ENCODE assay signal across 8 cellular contexts in the genomic region with DNA sequence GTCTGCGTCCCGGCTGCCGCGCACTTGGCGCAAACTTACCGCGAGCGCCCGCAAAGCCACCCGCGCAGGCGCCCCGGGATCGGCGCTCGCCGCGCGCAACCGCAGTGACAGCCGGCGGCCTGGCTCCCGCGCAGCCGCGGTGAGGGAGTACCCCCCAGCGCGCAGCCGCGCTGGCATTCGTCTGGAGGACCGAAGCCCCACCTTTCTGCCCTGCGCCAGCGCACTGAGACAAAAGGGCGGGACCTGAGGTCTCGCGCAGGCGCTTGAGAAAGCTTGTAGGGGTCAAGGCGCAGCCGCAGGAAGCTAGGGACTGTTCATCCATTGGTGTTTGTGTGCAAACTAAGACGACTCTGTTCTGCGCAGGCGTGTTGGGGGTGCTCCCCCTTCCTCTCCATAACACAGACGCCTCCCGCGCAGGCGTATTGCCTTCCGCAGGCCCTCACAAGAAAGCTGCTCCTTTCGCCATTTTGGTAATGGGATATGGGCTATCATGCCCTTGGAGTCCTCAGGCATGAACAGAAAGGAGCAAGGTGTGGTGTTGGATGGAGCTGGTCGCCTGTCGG. TPM values are rescaled to one million over a fixed set of nuclear protein-coding genes. Genes with fewer than 3 reads are reported as not detected.
A peak's percentile ranks its signal among the peaks of the same experiment; 100 is the strongest.
DNase-seq lines count a peak whose midpoint lies in the region; ATAC-seq, FAIRE-seq and TF ChIP-seq lines count a peak whose summit lies in the region.

Gene PHF12, minus strand, starts transcription at position 91 of the 563 bp plus-strand sequence. CDS start 558 bp downstream, outside the sequence.

- H3K79me2 ChIP-seq in ACC112 (ENCODE audit: control insufficient read depth, insufficient read depth, low read length, unreplicated experiment) (peaks cover 43% of the 10 kb centered on the region), smooth muscle cell (ENCODE audit: low read depth) (peaks cover 41% of the 10 kb centered on the region)

- peaks cover 24% of the 10 kb centered on the region for H3F3A ChIP-seq in smooth muscle cell (ENCODE audit: low read depth)

- under 1% methylated on average over 35 of the region's 51 CpGs for WGBS in smooth muscle cell (ENCODE audit: low lambda C conversion rate)

- H3K4me2 ChIP-seq in smooth muscle cell: peak within 1 kb of the TSS; percentile 98

- H3K9me3 ChIP-seq in smooth muscle cell (replicated peaks; ENCODE audit: low read depth): no peaks in the 10 kb centered on the region

- H3K4me3 ChIP-seq in ACC112 (ENCODE audit: low read depth, low read length) (peak within 1 kb of the TSS; percentile 95), WI38 (ENCODE audit: low read depth, low read length) (peak within 1 kb of the TSS; percentile 83), bronchial epithelial cell (ENCODE audit: low read depth, low read length) (peak within 1 kb of the TSS; percentile 82), smooth muscle cell (peak within 1 kb of the TSS; percentile 90)

- no peaks in the 10 kb centered on the region for H3K27me3 ChIP-seq in ACC112 (ENCODE audit: insufficient read depth, low read length)
- H3K27me3 ChIP-seq in bronchial epithelial cell (ENCODE audit: control insufficient read depth, insufficient read depth, low read length): no peaks in the 10 kb centered on the region
- no peaks in the 10 kb centered on the region for H3K27me3 ChIP-seq in smooth muscle cell (ENCODE audit: low read depth)

- H3K27ac ChIP-seq in ACC112 (ENCODE audit: low read depth, low read length): peak within 1 kb of the TSS; percentile 97
- peak within 1 kb of the TSS; percentile 89 for H3K27ac ChIP-seq in smooth muscle cell (ENCODE audit: low read depth)

- ATAC-seq in GM18907 (IDR thresholded peaks at IDR 0.05; ENCODE audit: unreplicated experiment) (peak; percentile 57), HG03159 (IDR thresholded peaks at IDR 0.05; ENCODE audit: unreplicated experiment) (peak; percentile 55)

- peak; percentile 62 for FAIRE-seq in bronchial epithelial cell (lab: Jason Lieb, UNC)

- H4K20me1 ChIP-seq in smooth muscle cell (ENCODE audit: low read depth): peaks cover 26% of the 10 kb centered on the region

- H3K36me3 ChIP-seq in ACC112 (ENCODE audit: insufficient read depth, low read length): no peaks in the 10 kb centered on the region
- H3K36me3 ChIP-seq in bronchial epithelial cell (ENCODE audit: control insufficient read depth, insufficient read depth, low read length): no peaks in the 10 kb centered on the region
- no peaks in the 10 kb centered on the region for H3K36me3 ChIP-seq in smooth muscle cell (ENCODE audit: low read depth)

- TF ChIP-seq CTCF in WI38 (IDR thresholded peaks at IDR 0.05; ENCODE audit: low read depth, low read length) (no peak), bronchial epithelial cell (IDR thresholded peaks at IDR 0.05; ENCODE audit: insufficient read depth, low read length, severe bottlenecking) (no peak), smooth muscle cell (IDR thresholded peaks at IDR 0.05; ENCODE audit: borderline replicate concordance, insufficient read depth, poor library complexity, severe bottlenecking) (no peak)

- H2AFZ ChIP-seq in ACC112 (ENCODE audit: low read length, unreplicated experiment) (peak within 1 kb of the TSS; percentile 93), smooth muscle cell (ENCODE audit: low read depth) (peak within 1 kb of the TSS; percentile 68)

- peak within 1 kb of the TSS; percentile 82 for H3K9ac ChIP-seq in smooth muscle cell (ENCODE audit: low read depth)

- H3K4me1 ChIP-seq in ACC112 (ENCODE audit: control insufficient read depth, insufficient read depth, low read length, unreplicated experiment) (peaks cover 19% of the 10 kb centered on the region), smooth muscle cell (ENCODE audit: low read depth) (peaks cover 15% of the 10 kb centered on the region)

- peak; percentile 99 for DNase-seq in NCI-H2227 treated with DMSO at 0.1 percent for 48 hours (lab: John Stamatoyannopoulos, UW)
- peak; percentile 99 for DNase-seq in bronchial epithelial cell (ENCODE audit: low read depth)
- DNase-seq in iPS-NIHi7 (ENCODE audit: extremely low spot score): peak; percentile 95
- DNase-seq in smooth muscle cell (lab: John Stamatoyannopoulos, UW; ENCODE audit: unreplicated experiment): peak; percentile 95

RNA-seq across cellular contexts. Expression of gene PHF12, which starts in this region (rescaled TPM):
- total RNA-seq in bronchial epithelial cell (5.4 and 7.1 TPM in 2 replicates), smooth muscle cell (17.8 and 18.9 TPM in 2 replicates)
- polyA plus RNA-seq in smooth muscle cell: 12.2 and 14.0 TPM in 2 replicates

Comparison
In these comparisons a context has a peak if more than half of its experiments do, and no peak if none do; other contexts are left out.
1. Peak in every context shown above with its lines: DNase-seq, ATAC-seq, H3K4me3 ChIP-seq and H3K27ac ChIP-seq.